ENCODE assay signal across 17 cellular contexts in genomic region chr2:129794116-129794515, GRCh38.
A peak's percentile ranks its signal among the peaks of the same experiment; 100 is the strongest.
DNase-seq lines count a peak whose midpoint lies in the region; ATAC-seq and TF ChIP-seq lines count a peak whose summit lies in the region.
"Had no signal": no experiment of that assay in that cellular context is flagged by ENCODE, and none has a peak within 500 bp of the region (broad histone marks: within the 10 kb centered on the region; RNA-seq: fewer than 3 reads in every experiment).

No MANE protein-coding gene starts in this region.

- no peaks in the 10 kb centered on the region for H3K9me3 ChIP-seq in right cardiac atrium (ENCODE audit: control insufficient read depth, low read length)
- H3K9me3 ChIP-seq: HAP-1 had no signal

- intact Hi-C loops in cardiac septum (cut with DNase I) (no loop called here), right cardiac atrium (cut with DNase I) (no loop called here)

- H3K4me3 Mint-ChIP-seq in brain (no peak overlapping the region), type B pancreatic cell (no peak overlapping the region)
- H3K4me3 Mint-ChIP-seq: CD14-positive monocyte; CD8-positive, alpha-beta T cell had no signal

- H3K9me3 Mint-ChIP-seq in brain (no peaks in the 10 kb centered on the region), type B pancreatic cell (no peaks in the 10 kb centered on the region)
- H3K9me3 Mint-ChIP-seq: CD8-positive, alpha-beta T cell had no signal

- H3K27me3 ChIP-seq in right cardiac atrium (ENCODE audit: control insufficient read depth, insufficient read depth) (no peaks in the 10 kb centered on the region), foreskin keratinocyte (no peaks in the 10 kb centered on the region)

- peaks cover 4% of the 10 kb centered on the region for H3K27me3 Mint-ChIP-seq in brain
- peaks cover 7% of the 10 kb centered on the region for H3K27me3 Mint-ChIP-seq in type B pancreatic cell

- H3K27ac Mint-ChIP-seq in brain (peak overlapping the region in 4 of 5 experiments; percentile 1 to 90 (median 78)), type B pancreatic cell (no peak overlapping the region)
- H3K27ac Mint-ChIP-seq: CD8-positive, alpha-beta T cell had no signal

- H3K4me1 Mint-ChIP-seq in brain = peaks cover 24% of the 10 kb centered on the region
- peaks cover 10% of the 10 kb centered on the region for H3K4me1 Mint-ChIP-seq in type B pancreatic cell (ENCODE audit: unreplicated experiment)
- H3K4me1 Mint-ChIP-seq: CD14-positive monocyte had no signal

- ATAC-seq in right cardiac atrium = no peak
- no peak for ATAC-seq in HG03378 (IDR thresholded peaks at IDR 0.05; ENCODE audit: unreplicated experiment)
- no peak for ATAC-seq in GM21576 (IDR thresholded peaks at IDR 0.05; ENCODE audit: unreplicated experiment)
- ATAC-seq in foreskin keratinocyte = no peak
- ATAC-seq: CD8-positive, alpha-beta T cell had no signal

- 75% methylated on average over 5 of the region's 5 CpGs for WGBS in right cardiac atrium

- H3K4me1 ChIP-seq in right cardiac atrium (ENCODE audit: control insufficient read depth, insufficient read depth, low read length) = no peaks in the 10 kb centered on the region
- no peaks in the 10 kb centered on the region for H3K4me1 ChIP-seq in foreskin keratinocyte
- H3K4me1 ChIP-seq: HAP-1 had no signal

- DNase-seq in cardiac septum (ENCODE audit: low spot score) = peak; percentile 17
- DNase-seq in right cardiac atrium = no peak
- peak; percentile 52 for DNase-seq in islet precursor cell
- DNase-seq in type B pancreatic cell (ENCODE audit: extremely low spot score, unreplicated experiment) = no peak
- DNase-seq in foreskin keratinocyte = no peak
- DNase-seq: COR-L47, DMS153, DND-41, GDM1, GOT3 had no signal

- H3K4me3 ChIP-seq in right cardiac atrium (ENCODE audit: low read length) = no peak overlapping the region
- H3K4me3 ChIP-seq: HAP-1 had no signal

- H3K36me3 Mint-ChIP-seq in brain (no peaks in the 10 kb centered on the region), type B pancreatic cell (no peaks in the 10 kb centered on the region)
- H3K36me3 Mint-ChIP-seq: CD14-positive monocyte; CD8-positive, alpha-beta T cell had no signal

- TF ChIP-seq CTCF in brain (conservative IDR thresholded peaks at IDR 0.05) = no peak
- peak; percentile 16 for TF ChIP-seq CTCF in type B pancreatic cell (conservative IDR thresholded peaks at IDR 0.05)
- no peak for TF ChIP-seq CTCF in foreskin keratinocyte (conservative IDR thresholded peaks at IDR 0.05)

- H3K27ac ChIP-seq in right cardiac atrium (ENCODE audit: low read length) (no peak overlapping the region), foreskin keratinocyte (no peak overlapping the region)
- H3K27ac ChIP-seq: 22Rv1 had no signal

Comparison
In these comparisons a context has a peak if more than half of its experiments do, and no peak if none do; other contexts are left out.
1. DNase-seq: peak in cardiac septum (single experiment) and islet precursor cell (single experiment); none in right cardiac atrium (0 of 3), type B pancreatic cell (single experiment) and foreskin keratinocyte (0 of 2).